19 cellular contexts compared by ENCODE assay signal in genomic region chr18:6044773-6045172, GRCh38.
DNase-seq lines count a peak whose midpoint lies in the region; ATAC-seq and TF ChIP-seq lines count a peak whose summit lies in the region.
"Had no signal": no experiment of that assay in that cellular context is flagged by ENCODE, and none has a peak within 500 bp of the region (broad histone marks: within the 10 kb centered on the region; RNA-seq: fewer than 3 reads in every experiment).

No MANE protein-coding gene starts in this region.

- H3K9me3 ChIP-seq in Caco-2: no peaks in the 10 kb centered on the region
- peaks cover 3% of the 10 kb centered on the region for H3K9me3 ChIP-seq in WERI-Rb-1 (ENCODE audit: severe bottlenecking)

- H3K4me1 ChIP-seq in Caco-2: no peaks in the 10 kb centered on the region
- no peaks in the 10 kb centered on the region for H3K4me1 ChIP-seq in foreskin keratinocyte

- intact Hi-C loops in Caco-2 (cut with micrococcal nuclease; ENCODE audit: unreplicated experiment): loop anchor here (1.0 kb wide), 1 partner anchor 165 kb away; no protein-coding TSS in a partner anchor

- POLR2A ChIA-PET in Caco-2 (lab: Charles Lee): no interaction called here

- CTCF ChIA-PET in Caco-2 (lab: Charles Lee): interaction anchor here (0.6 kb wide), 1 partner anchor 1132 kb away, joined by 3 read pairs; no protein-coding TSS in a partner anchor

- H3K27ac ChIP-seq in WERI-Rb-1 (no peak overlapping the region), foreskin keratinocyte (no peak overlapping the region)
- H3K27ac ChIP-seq: thoracic aorta had no signal

- H3K36me3 ChIP-seq in Caco-2 (ENCODE audit: control insufficient read depth, insufficient read depth, low read length) (no peaks in the 10 kb centered on the region), WERI-Rb-1 (no peaks in the 10 kb centered on the region)
- H3K36me3 ChIP-seq: thoracic aorta had no signal

- DNase-seq in Caco-2: no peak
- DNase-seq in HFFc6: no peak
- DNase-seq in WERI-Rb-1: no peak
- DNase-seq in foreskin keratinocyte: no peak
- no peak for DNase-seq in osteocyte (ENCODE audit: extremely low spot score, unreplicated experiment)
- no peak for DNase-seq in NCI-H748 (lab: John Stamatoyannopoulos, UW; ENCODE audit: unreplicated experiment)
- DNase-seq in foreskin melanocyte: no peak
- DNase-seq: activated CD4-positive, alpha-beta T cell treated with anti-CD3 and anti-CD28 coated beads, Interleukin-2, amount 10 ng/mL, durations not matched to agents 7 days and 5 days; CD8-positive, alpha-beta memory T cell; effector CD4-positive, alpha-beta T cell; GOT3; NCI-H1930; NCI-H446; nucleus accumbens; retina; stimulated activated naive B cell treated with anti-CD40 and anti-IgM and Interleukin-4, amounts not matched to agents 10 μg/mL and 1 μg/mL and 100 μg/mL, for 72 hours had no signal

- H3K4me3 ChIP-seq in Caco-2 (ENCODE audit: low read depth, low read length): no peak overlapping the region
- no peak overlapping the region for H3K4me3 ChIP-seq in WERI-Rb-1 (ENCODE audit: low read depth, low read length)
- H3K4me3 ChIP-seq: lung, thoracic aorta had no signal

- H3K27me3 Mint-ChIP-seq in Caco-2 (ENCODE audit: insufficient read depth, unreplicated experiment) (peaks cover 19% of the 10 kb centered on the region), HFFc6 (ENCODE audit: insufficient read depth) (no peaks in the 10 kb centered on the region; the same call in 1 of the 2 replicates), osteocyte (ENCODE audit: unreplicated experiment) (no peaks in the 10 kb centered on the region)
- H3K27me3 Mint-ChIP-seq: stimulated activated naive B cell treated with anti-CD40 and anti-IgM and Interleukin-4, amounts not matched to agents 10 μg/mL and 1 μg/mL and 100 μg/mL, for 72 hours had no signal

- H3K4me1 Mint-ChIP-seq in Caco-2 (ENCODE audit: low read depth, unreplicated experiment) (no peaks in the 10 kb centered on the region), HFFc6 (ENCODE audit: low read depth) (no peaks in the 10 kb centered on the region), osteocyte (ENCODE audit: unreplicated experiment) (no peaks in the 10 kb centered on the region)
- H3K4me1 Mint-ChIP-seq: activated CD4-positive, alpha-beta T cell treated with anti-CD3 and anti-CD28 coated beads, Interleukin-2, amount 10 ng/mL, durations not matched to agents 7 days and 5 days; CD8-positive, alpha-beta memory T cell had no signal

- no peaks in the 10 kb centered on the region for H3K9me3 Mint-ChIP-seq in Caco-2 (ENCODE audit: unreplicated experiment)
- peaks cover 47% of the 10 kb centered on the region for H3K9me3 Mint-ChIP-seq in HFFc6
- peaks cover 20% of the 10 kb centered on the region for H3K9me3 Mint-ChIP-seq in osteocyte (ENCODE audit: unreplicated experiment)

- H3K36me3 Mint-ChIP-seq in Caco-2 (ENCODE audit: insufficient read depth, unreplicated experiment) (no peaks in the 10 kb centered on the region), HFFc6 (ENCODE audit: low read depth) (no peaks in the 10 kb centered on the region), osteocyte (ENCODE audit: unreplicated experiment) (no peaks in the 10 kb centered on the region)

- TF ChIP-seq CTCF in Caco-2 (IDR thresholded peaks at IDR 0.05; ENCODE audit: insufficient read depth in 1 of 2, low read depth in 1 of 2, low read length in 1 of 2, severe bottlenecking in 1 of 2, unreplicated experiment in 1 of 2) (peak; percentile 21 to 37), HFFc6 (IDR thresholded peaks at IDR 0.05) (0 out of 2 replicates have a peak, but pooled peaks have one; percentile 9), WERI-Rb-1 (IDR thresholded peaks at IDR 0.05; ENCODE audit: low read depth, low read length) (0 out of 2 replicates have a peak, but pooled peaks have one; percentile 3), foreskin keratinocyte (conservative IDR thresholded peaks at IDR 0.05) (peak; percentile 26), osteocyte (IDR thresholded peaks at IDR 0.05) (no peak)

- H3K27me3 ChIP-seq in Caco-2 (replicated peaks; ENCODE audit: control insufficient read depth, insufficient read depth, low read length) (no peaks in the 10 kb centered on the region; the same call in 1 of the 2 replicates), WERI-Rb-1 (ENCODE audit: insufficient read depth, low read depth, severe bottlenecking) (peaks cover 5% of the 10 kb centered on the region), foreskin keratinocyte (no peaks in the 10 kb centered on the region)

- H3K4me3 Mint-ChIP-seq in Caco-2 (ENCODE audit: unreplicated experiment) (no peak overlapping the region), HFFc6 (no peak overlapping the region), osteocyte (ENCODE audit: unreplicated experiment) (no peak overlapping the region)
- H3K4me3 Mint-ChIP-seq: activated CD4-positive, alpha-beta T cell treated with anti-CD3 and anti-CD28 coated beads, Interleukin-2, amount 10 ng/mL, durations not matched to agents 7 days and 5 days; CD8-positive, alpha-beta memory T cell; stimulated activated naive B cell treated with anti-CD40 and anti-IgM and Interleukin-4, amounts not matched to agents 10 μg/mL and 1 μg/mL and 100 μg/mL, for 72 hours had no signal

- ATAC-seq in foreskin keratinocyte (no peak), HG02870 (IDR thresholded peaks at IDR 0.05; ENCODE audit: unreplicated experiment) (no peak)
- ATAC-seq: stimulated activated naive B cell treated with anti-CD40 and anti-IgM and Interleukin-4, amounts not matched to agents 10 μg/mL and 1 μg/mL and 100 μg/mL, for 72 hours had no signal

- H3K27ac Mint-ChIP-seq in Caco-2 (ENCODE audit: unreplicated experiment) (no peak overlapping the region), HFFc6 (no peak overlapping the region), osteocyte (ENCODE audit: unreplicated experiment) (no peak overlapping the region)
- H3K27ac Mint-ChIP-seq: activated CD4-positive, alpha-beta T cell treated with anti-CD3 and anti-CD28 coated beads, Interleukin-2, amount 10 ng/mL, durations not matched to agents 7 days and 5 days; CD8-positive, alpha-beta memory T cell; stimulated activated naive B cell treated with anti-CD40 and anti-IgM and Interleukin-4, amounts not matched to agents 10 μg/mL and 1 μg/mL and 100 μg/mL, for 72 hours had no signal

- no TSS peak for BruUV-seq in Caco-2 (replicated peaks; lab: Mats Ljungman, UMichigan)
